7 cellular contexts compared by ENCODE assay signal in genomic region chr9:4530831-4531230, GRCh38. TPM values are rescaled to one million over a fixed set of nuclear protein-coding genes. Genes with fewer than 3 reads are reported as not detected.
DNase-seq lines count a peak whose midpoint lies in the region; ATAC-seq and TF ChIP-seq lines count a peak whose summit lies in the region.
"Not testable (repeated sequence)": the region's sequence is repeated elsewhere in the genome, so short reads cannot be mapped to it uniquely, and the experiment has no call there.

No MANE protein-coding gene starts in this region.

- not testable (repeated sequence) for H3K4me3 Mint-ChIP-seq in CD8-positive, alpha-beta T cell; T-helper 17 cell
- peak overlapping the region in 1 of 2 donors; percentile 70 for H3K4me3 Mint-ChIP-seq in effector memory CD8-positive, alpha-beta T cell

- TF ChIP-seq CTCF in CD8-positive, alpha-beta T cell (IDR thresholded peaks at IDR 0.05); IMR-90 (conservative IDR thresholded peaks at IDR 0.05; ENCODE audit: low read depth, low read length); fibroblast of villous mesenchyme (IDR thresholded peaks at IDR 0.05; ENCODE audit: insufficient read depth, low read depth, low read length): not testable (repeated sequence)

- not testable (repeated sequence) for H4K20me1 ChIP-seq in IMR-90 (ENCODE audit: insufficient read depth, low read length)

- H3K4me1 ChIP-seq in CD8-positive, alpha-beta T cell (ENCODE audit: insufficient read depth, low read length); IMR-90 (ENCODE audit: control insufficient read depth, insufficient read depth, low read length): not testable (repeated sequence)

- not testable (repeated sequence) for TF ChIP-seq RAD21 in IMR-90 (IDR thresholded peaks at IDR 0.05; ENCODE audit: low read length)

- not testable (repeated sequence) for H2AK5ac ChIP-seq in IMR-90 (ENCODE audit: low read depth, low read length)

- H2AFZ ChIP-seq in IMR-90 (replicated peaks; ENCODE audit: low read length, poor library complexity), result not testable (repeated sequence)

- peak; percentile 20 for ATAC-seq in CD8-positive, alpha-beta T cell
- ATAC-seq in GM19035 (IDR thresholded peaks at IDR 0.05; ENCODE audit: unreplicated experiment) (peak; percentile 13), IMR-90 (ENCODE audit: low read depth) (peak; percentile 29; the same call in 1 of the 2 replicates)
- not testable (repeated sequence) for ATAC-seq in T-helper 17 cell
- peak; percentile 31 for ATAC-seq in effector memory CD8-positive, alpha-beta T cell (replicated peaks)

- not testable (repeated sequence) for H2BK15ac ChIP-seq in IMR-90 (ENCODE audit: low read depth, low read length)

- H3K14ac ChIP-seq in IMR-90 (replicated peaks; ENCODE audit: low read depth, low read length), result not testable (repeated sequence)

- TF ChIP-seq POLR2A in IMR-90 (IDR thresholded peaks at IDR 0.05; ENCODE audit: low read depth, low read length), result not testable (repeated sequence)

- H2BK5ac ChIP-seq in IMR-90 (ENCODE audit: low read depth, low read length, poor library complexity, severe bottlenecking), result not testable (repeated sequence)

- not testable (repeated sequence) for H3K56ac ChIP-seq in IMR-90 (ENCODE audit: extremely low read depth, insufficient read depth, low read length)

- not testable (repeated sequence) for H2BK20ac ChIP-seq in IMR-90 (ENCODE audit: low read depth, low read length)

- in situ Hi-C loops in IMR-90 (cut with MboI; ENCODE audit: low sequenced_read_pairs), result not testable (repeated sequence)

- not testable (repeated sequence) for H2BK120ac ChIP-seq in IMR-90 (ENCODE audit: low read depth, low read length)

- DNase-seq in CD8-positive, alpha-beta T cell; IMR-90; T-helper 17 cell; effector memory CD8-positive, alpha-beta T cell: not testable (repeated sequence)
- peak; percentile 63 for DNase-seq in astrocyte of the hippocampus (ENCODE audit: low read depth, low spot score)
- DNase-seq in fibroblast of villous mesenchyme (ENCODE audit: low read depth), result peak; percentile 58

- not testable (repeated sequence) for H3K27ac Mint-ChIP-seq in CD8-positive, alpha-beta T cell
- peak overlapping the region; percentile 1 for H3K27ac Mint-ChIP-seq in T-helper 17 cell
- peak overlapping the region; percentile 90 to 96 for H3K27ac Mint-ChIP-seq in effector memory CD8-positive, alpha-beta T cell

- H3K79me1 ChIP-seq in IMR-90 (ENCODE audit: low read depth in 1 of 2, low read length in 2 of 2), result not testable (repeated sequence)

- H4K91ac ChIP-seq in IMR-90 (ENCODE audit: insufficient read depth, low read depth, low read length), result not testable (repeated sequence)

- not testable (repeated sequence) for H2AK9ac ChIP-seq in IMR-90 (replicated peaks; ENCODE audit: low read depth, low read length, poor library complexity)

- H3K9me1 ChIP-seq in IMR-90 (ENCODE audit: insufficient read depth, low read length), result not testable (repeated sequence)

- dilution Hi-C loops in IMR-90 (cut with HindIII; ENCODE audit: low sequenced_read_pairs, unreplicated experiment), result not testable (repeated sequence)

- CTCF ChIA-PET in CD8-positive, alpha-beta T cell (lab: Charles Lee); IMR-90 (lab: Yijun Ruan, JAX): not testable (repeated sequence)

- not testable (repeated sequence) for H3K27me3 Mint-ChIP-seq in CD8-positive, alpha-beta T cell (ENCODE audit: low read depth); T-helper 17 cell; effector memory CD8-positive, alpha-beta T cell

- H3K4ac ChIP-seq in IMR-90 (ENCODE audit: low read depth, low read length), result not testable (repeated sequence)

- H3K18ac ChIP-seq in IMR-90 (ENCODE audit: low read depth, low read length), result not testable (repeated sequence)

- H3K27ac ChIP-seq in CD8-positive, alpha-beta T cell (ENCODE audit: low read depth, low read length); IMR-90 (ENCODE audit: insufficient read depth, low read length): not testable (repeated sequence)

- not testable (repeated sequence) for H3K4me2 ChIP-seq in IMR-90 (ENCODE audit: low read depth, low read length)

- H3K36me3 Mint-ChIP-seq in CD8-positive, alpha-beta T cell; T-helper 17 cell (ENCODE audit: low read depth); effector memory CD8-positive, alpha-beta T cell (ENCODE audit: insufficient read depth): not testable (repeated sequence)

- BruUV-seq in IMR-90 (replicated peaks; lab: Mats Ljungman, UMichigan), result not testable (repeated sequence)

- not testable (repeated sequence) for H4K5ac ChIP-seq in IMR-90 (ENCODE audit: low read depth, low read length)

- not testable (repeated sequence) for H3K4me3 ChIP-seq in CD8-positive, alpha-beta T cell (ENCODE audit: low read depth, low read length); IMR-90 (ENCODE audit: insufficient read depth, low read depth, low read length); fibroblast of villous mesenchyme (ENCODE audit: low read depth, low read length)

- POLR2A ChIA-PET in CD8-positive, alpha-beta T cell (lab: Charles Lee); IMR-90 (lab: Charles Lee; ENCODE audit: unreplicated experiment): not testable (repeated sequence)

- H3K9ac ChIP-seq in IMR-90 (ENCODE audit: low read depth, low read length), result not testable (repeated sequence)

- peaks cover 22% of the 10 kb centered on the region for H3K4me1 Mint-ChIP-seq in CD8-positive, alpha-beta T cell (ENCODE audit: low read depth)
- H3K4me1 Mint-ChIP-seq in T-helper 17 cell, result not testable (repeated sequence)
- peaks cover 20 to 21% of the 10 kb centered on the region in 2 donors for H3K4me1 Mint-ChIP-seq in effector memory CD8-positive, alpha-beta T cell (ENCODE audit: low read depth in 2 of 2)

- intact Hi-C loops in CD8-positive, alpha-beta T cell (cut with DNase I, micrococcal nuclease); IMR-90 (cut with micrococcal nuclease): not testable (repeated sequence)

- H3K9me3 Mint-ChIP-seq in CD8-positive, alpha-beta T cell; effector memory CD8-positive, alpha-beta T cell: not testable (repeated sequence)

- H3K9me3 ChIP-seq in CD8-positive, alpha-beta T cell (ENCODE audit: low read length); IMR-90 (ENCODE audit: control insufficient read depth, insufficient read depth, low read length); T-helper 17 cell (ENCODE audit: control insufficient read depth, low read length, poor library complexity, severe bottlenecking): not testable (repeated sequence)

- not testable (repeated sequence) for H3K36me3 ChIP-seq in CD8-positive, alpha-beta T cell (ENCODE audit: insufficient read depth, low read length); IMR-90 (ENCODE audit: control insufficient read depth, insufficient read depth, low read length)

- not testable (repeated sequence) for H3K23ac ChIP-seq in IMR-90 (ENCODE audit: low read depth, low read length)

- WGBS in IMR-90 (ENCODE audit: extremely low coverage in 2 of 2, insufficient read length in 1 of 2), 2 experiments, result 40% methylated on average over 1 of the region's 3 CpGs; no CpG with 5 or more reads in 1 of the 2 experiments

- not testable (repeated sequence) for H3K27me3 ChIP-seq in CD8-positive, alpha-beta T cell (ENCODE audit: insufficient read depth, low read length); IMR-90 (ENCODE audit: control insufficient read depth, insufficient read depth, low read length)

- not testable (repeated sequence) for H4K8ac ChIP-seq in IMR-90 (ENCODE audit: low read depth in 2 of 2, low read length in 2 of 2)

RNA-seq across cellular contexts. Expression of gene SLC1A1, which starts 40.6 kb away (rescaled TPM):
- not detected for total RNA-seq in CD8-positive, alpha-beta T cell
- total RNA-seq in IMR-90 (2012; rRNA removed) (3.9 and 4.1 TPM in 2 replicates), T-helper 17 cell (under 1 TPM; 0.07 to 0.13 TPM), fibroblast of villous mesenchyme (17.7 and 34.1 TPM in 2 replicates)
- polyA plus RNA-seq in IMR-90 (2012; rRNA removed), result 1.7 and 2.2 TPM in 2 replicates
- polyA plus RNA-seq in IMR-90 (2012; cell fraction: cytosol; rRNA removed), result 1.2 and 1.7 TPM in 2 replicates
- polyA plus RNA-seq in IMR-90 (2012; cell fraction: nucleus; rRNA removed; ENCODE audit: low replicate concordance), result 0.72 and 2.0 TPM in 2 replicates
